In the genomic region with DNA sequence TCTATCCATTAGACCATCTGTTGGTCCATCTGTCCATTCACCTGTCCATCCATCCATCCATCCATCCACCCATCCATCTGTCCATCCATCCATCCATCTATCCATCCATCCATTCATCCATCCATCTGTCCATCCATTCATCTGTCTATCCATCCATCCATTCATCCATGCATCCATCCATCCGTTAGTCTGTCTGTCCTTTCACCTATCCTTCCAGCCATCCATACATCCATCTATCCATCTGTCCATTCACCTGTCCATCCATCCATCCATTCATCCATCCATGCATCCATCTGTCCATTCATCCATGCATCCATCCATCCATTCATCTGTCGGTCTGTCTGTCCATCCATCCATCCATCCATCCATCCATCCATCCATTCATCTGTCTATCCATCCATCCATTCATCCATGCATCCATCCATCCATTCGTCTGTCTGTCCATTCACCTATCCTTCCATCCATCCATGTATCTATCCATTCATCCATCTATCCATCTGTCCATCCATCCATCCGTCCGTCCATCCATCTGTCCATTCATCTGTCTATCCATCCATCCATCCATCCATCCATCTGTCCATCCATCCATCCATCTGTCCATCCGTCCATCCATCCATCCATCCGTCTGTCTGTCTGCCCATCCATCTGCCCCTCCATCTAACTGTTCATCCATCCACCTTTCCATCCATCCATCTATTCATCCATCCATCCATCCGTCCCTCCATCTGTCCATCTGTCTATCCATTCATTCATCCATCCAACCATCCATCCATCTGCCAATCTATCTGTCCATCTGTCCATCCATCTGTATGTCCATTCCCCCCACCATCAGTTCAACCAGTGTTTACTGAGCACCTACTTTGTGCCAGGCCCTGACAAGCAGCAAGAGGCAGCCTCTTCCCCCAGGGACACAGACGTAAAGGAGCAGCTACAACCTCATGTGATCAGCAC, we compare ENCODE assay signal across 30 cellular contexts. TPM values are rescaled to one million over a fixed set of nuclear protein-coding genes. Genes with fewer than 3 reads are reported as not detected.
"Had no signal": no experiment of that assay in that cellular context is flagged by ENCODE, and none has a peak within 500 bp of the region (broad histone marks: within the 10 kb centered on the region; RNA-seq: fewer than 3 reads in every experiment).

No MANE protein-coding gene starts in this region.

- H3K27ac ChIP-seq: colonic mucosa, esophagus muscularis mucosa, foreskin keratinocyte, neural progenitor cell, prostate gland, right atrium auricular region, testis, tibial artery had no signal

- H3K9me3 ChIP-seq: colonic mucosa, esophagus muscularis mucosa, mucosa of descending colon, prostate gland, right atrium auricular region, testis, tibial artery had no signal

- DNase-seq: colonic mucosa; effector CD8-positive, alpha-beta T cell; foreskin keratinocyte; kidney; mucosa of descending colon; naive thymus-derived CD4-positive, alpha-beta T cell; nucleus accumbens; stimulated activated CD4-positive, alpha-beta T cell treated with anti-CD3 and anti-CD28 coated beads, Interleukin-2, amount 100 ng/mL, for 24 hours; stimulated activated CD4-positive, alpha-beta T cell treated with anti-CD3 and anti-CD28 coated beads, Interleukin-4, amount 100 ng/mL, for 24 hours; stimulated activated naive CD8-positive, alpha-beta T cell treated with anti-CD3 and anti-CD28 coated beads, Interleukin-15, Interleukin-2, amounts not matched to agents 100 U/mL and 50 U/mL, for 24 hours; substantia nigra; testis; tibial artery had no signal

- H3K4me2 ChIP-seq: neural progenitor cell had no signal

- FAIRE-seq: endothelial cell of umbilical vein, kidney had no signal

- H3K36me3 ChIP-seq: colonic mucosa, esophagus muscularis mucosa, neural progenitor cell, prostate gland, right atrium auricular region, tibial artery had no signal

- H2AFZ ChIP-seq: neural progenitor cell had no signal

- H3K4me3 ChIP-seq: colonic mucosa, esophagus muscularis mucosa, lung, mucosa of descending colon, neural progenitor cell, prostate gland, right atrium auricular region, testis, tibial artery had no signal

- H3K27me3 ChIP-seq: colonic mucosa, right atrium auricular region, testis had no signal

- ATAC-seq: foreskin keratinocyte; left lobe of liver; mucosa of descending colon; naive thymus-derived CD4-positive, alpha-beta T cell; sciatic nerve; stimulated activated memory B cell treated with anti-CD40 and anti-IgM and Interleukin-4, amounts not matched to agents 10 μg/mL and 1 μg/mL and 100 μg/mL, for 72 hours; stimulated activated naive CD8-positive, alpha-beta T cell treated with anti-CD3 and anti-CD28 coated beads, Interleukin-15, Interleukin-2, amounts not matched to agents 100 U/mL and 50 U/mL, for 24 hours had no signal

- H3K9ac ChIP-seq: neural progenitor cell had no signal

RNA-seq across cellular contexts. Expression of a gene that starts 38.5 kb away (rescaled TPM):
- total RNA-seq: chondrocyte; colonic mucosa; endothelial cell of umbilical vein; epithelial cell of proximal tubule; esophagus muscularis mucosa; fibroblast of lung; foreskin keratinocyte; kidney; left lobe of liver; liver; lung; mesothelial cell of epicardium; mucosa of descending colon; naive thymus-derived CD4-positive, alpha-beta T cell; osteocyte; prostate gland; right atrium auricular region; sciatic nerve; skeletal muscle tissue; testis; urinary bladder had no signal
- polyA plus RNA-seq: endothelial cell of umbilical vein; fibroblast of lung; foreskin keratinocyte; liver; lung; naive thymus-derived CD4-positive, alpha-beta T cell; urinary bladder had no signal
